In the genomic region with DNA sequence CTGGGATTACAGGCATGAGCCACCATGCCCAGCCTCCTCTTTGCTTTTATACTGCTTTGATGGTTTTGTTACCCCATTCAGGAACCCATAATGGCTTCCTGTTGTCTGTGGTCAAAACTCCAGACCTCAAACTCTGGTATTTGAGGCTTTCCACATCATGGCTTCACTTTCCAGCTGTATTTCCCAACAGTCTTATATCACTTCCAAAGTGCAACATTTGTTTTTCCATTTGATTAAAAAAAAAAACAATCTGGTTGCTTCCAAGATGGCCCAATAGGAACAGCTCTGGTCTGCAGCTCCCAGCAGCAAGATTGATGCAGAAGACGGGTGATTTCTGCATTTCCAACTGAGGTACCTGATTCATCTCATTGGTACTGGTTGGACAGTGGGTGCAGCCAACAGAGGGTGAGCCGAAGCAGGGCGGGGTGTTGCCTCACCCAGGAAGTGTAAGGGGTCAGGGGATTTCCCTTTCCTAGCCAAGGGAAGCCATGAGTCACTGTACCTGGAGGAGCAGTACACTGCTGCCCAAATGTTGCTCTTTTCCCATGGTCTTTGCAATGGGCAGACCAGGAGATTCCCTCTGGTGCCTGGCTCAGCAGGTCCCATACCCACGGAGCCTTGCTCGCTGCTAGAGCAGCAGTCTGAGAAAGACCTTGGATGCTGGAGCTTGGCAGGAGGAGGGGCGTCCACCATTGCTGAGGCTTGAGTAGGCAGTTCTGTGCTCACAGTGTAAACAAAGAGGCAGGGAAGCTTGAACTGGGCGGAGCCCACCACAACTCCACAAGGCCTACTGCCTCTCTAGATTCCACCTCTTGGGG, we compare ENCODE assay signal across 2 cellular contexts.
TF ChIP-seq lines count a peak whose summit lies in the region.

No MANE protein-coding gene starts in this region.

TF ChIP-seq in H1, 55 proteins besides CTCF, POLR2A, EP300 and RAD21 (continued from another document):
- TF ChIP-seq, protein P1, sequence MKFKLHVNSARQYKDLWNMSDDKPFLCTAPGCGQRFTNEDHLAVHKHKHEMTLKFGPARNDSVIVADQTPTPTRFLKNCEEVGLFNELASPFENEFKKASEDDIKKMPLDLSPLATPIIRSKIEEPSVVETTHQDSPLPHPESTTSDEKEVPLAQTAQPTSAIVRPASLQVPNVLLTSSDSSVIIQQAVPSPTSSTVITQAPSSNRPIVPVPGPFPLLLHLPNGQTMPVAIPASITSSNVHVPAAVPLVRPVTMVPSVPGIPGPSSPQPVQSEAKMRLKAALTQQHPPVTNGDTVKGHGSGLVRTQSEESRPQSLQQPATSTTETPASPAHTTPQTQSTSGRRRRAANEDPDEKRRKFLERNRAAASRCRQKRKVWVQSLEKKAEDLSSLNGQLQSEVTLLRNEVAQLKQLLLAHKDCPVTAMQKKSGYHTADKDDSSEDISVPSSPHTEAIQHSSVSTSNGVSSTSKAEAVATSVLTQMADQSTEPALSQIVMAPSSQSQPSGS (IDR thresholded peaks at IDR 0.05; ENCODE audit: low read length), result no peak
- TF ChIP-seq TBP (IDR thresholded peaks at IDR 0.05; ENCODE audit: low read depth, low read length) (no peak), PHF8 (conservative IDR thresholded peaks at IDR 0.05; ENCODE audit: low read depth, low read length) (no peak), POLR2AphosphoS5 (IDR thresholded peaks at IDR 0.05; ENCODE audit: low read depth, low read length) (no peak), TAF1 (IDR thresholded peaks at IDR 0.05; ENCODE audit: low read depth, low read length) (no peak), CTBP2 (IDR thresholded peaks at IDR 0.05; ENCODE audit: borderline replicate concordance, insufficient read depth, insufficient read length, low read length) (no peak), FOSL1 (IDR thresholded peaks at IDR 0.05; ENCODE audit: insufficient read depth, low read depth, low read length) (no peak), KDM1A (IDR thresholded peaks at IDR 0.05; ENCODE audit: borderline replicate concordance, low read length) (no peak), BCL11A (IDR thresholded peaks at IDR 0.05; ENCODE audit: low read depth in 2 of 2, low read length in 2 of 2) (no peak), SP1 (IDR thresholded peaks at IDR 0.05; ENCODE audit: low read depth, low read length) (no peak)
- TF ChIP-seq, protein P2, sequence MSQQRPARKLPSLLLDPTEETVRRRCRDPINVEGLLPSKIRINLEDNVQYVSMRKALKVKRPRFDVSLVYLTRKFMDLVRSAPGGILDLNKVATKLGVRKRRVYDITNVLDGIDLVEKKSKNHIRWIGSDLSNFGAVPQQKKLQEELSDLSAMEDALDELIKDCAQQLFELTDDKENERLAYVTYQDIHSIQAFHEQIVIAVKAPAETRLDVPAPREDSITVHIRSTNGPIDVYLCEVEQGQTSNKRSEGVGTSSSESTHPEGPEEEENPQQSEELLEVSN (IDR thresholded peaks at IDR 0.05), result no peak
- TF ChIP-seq, protein P3, sequence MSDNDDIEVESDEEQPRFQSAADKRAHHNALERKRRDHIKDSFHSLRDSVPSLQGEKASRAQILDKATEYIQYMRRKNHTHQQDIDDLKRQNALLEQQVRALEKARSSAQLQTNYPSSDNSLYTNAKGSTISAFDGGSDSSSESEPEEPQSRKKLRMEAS (IDR thresholded peaks at IDR 0.05), result no peak

TF ChIP-seq in GM23338, 12 proteins besides CTCF, POLR2A, EP300 and RAD21 (continued from another document):
- TF ChIP-seq, protein P4, sequence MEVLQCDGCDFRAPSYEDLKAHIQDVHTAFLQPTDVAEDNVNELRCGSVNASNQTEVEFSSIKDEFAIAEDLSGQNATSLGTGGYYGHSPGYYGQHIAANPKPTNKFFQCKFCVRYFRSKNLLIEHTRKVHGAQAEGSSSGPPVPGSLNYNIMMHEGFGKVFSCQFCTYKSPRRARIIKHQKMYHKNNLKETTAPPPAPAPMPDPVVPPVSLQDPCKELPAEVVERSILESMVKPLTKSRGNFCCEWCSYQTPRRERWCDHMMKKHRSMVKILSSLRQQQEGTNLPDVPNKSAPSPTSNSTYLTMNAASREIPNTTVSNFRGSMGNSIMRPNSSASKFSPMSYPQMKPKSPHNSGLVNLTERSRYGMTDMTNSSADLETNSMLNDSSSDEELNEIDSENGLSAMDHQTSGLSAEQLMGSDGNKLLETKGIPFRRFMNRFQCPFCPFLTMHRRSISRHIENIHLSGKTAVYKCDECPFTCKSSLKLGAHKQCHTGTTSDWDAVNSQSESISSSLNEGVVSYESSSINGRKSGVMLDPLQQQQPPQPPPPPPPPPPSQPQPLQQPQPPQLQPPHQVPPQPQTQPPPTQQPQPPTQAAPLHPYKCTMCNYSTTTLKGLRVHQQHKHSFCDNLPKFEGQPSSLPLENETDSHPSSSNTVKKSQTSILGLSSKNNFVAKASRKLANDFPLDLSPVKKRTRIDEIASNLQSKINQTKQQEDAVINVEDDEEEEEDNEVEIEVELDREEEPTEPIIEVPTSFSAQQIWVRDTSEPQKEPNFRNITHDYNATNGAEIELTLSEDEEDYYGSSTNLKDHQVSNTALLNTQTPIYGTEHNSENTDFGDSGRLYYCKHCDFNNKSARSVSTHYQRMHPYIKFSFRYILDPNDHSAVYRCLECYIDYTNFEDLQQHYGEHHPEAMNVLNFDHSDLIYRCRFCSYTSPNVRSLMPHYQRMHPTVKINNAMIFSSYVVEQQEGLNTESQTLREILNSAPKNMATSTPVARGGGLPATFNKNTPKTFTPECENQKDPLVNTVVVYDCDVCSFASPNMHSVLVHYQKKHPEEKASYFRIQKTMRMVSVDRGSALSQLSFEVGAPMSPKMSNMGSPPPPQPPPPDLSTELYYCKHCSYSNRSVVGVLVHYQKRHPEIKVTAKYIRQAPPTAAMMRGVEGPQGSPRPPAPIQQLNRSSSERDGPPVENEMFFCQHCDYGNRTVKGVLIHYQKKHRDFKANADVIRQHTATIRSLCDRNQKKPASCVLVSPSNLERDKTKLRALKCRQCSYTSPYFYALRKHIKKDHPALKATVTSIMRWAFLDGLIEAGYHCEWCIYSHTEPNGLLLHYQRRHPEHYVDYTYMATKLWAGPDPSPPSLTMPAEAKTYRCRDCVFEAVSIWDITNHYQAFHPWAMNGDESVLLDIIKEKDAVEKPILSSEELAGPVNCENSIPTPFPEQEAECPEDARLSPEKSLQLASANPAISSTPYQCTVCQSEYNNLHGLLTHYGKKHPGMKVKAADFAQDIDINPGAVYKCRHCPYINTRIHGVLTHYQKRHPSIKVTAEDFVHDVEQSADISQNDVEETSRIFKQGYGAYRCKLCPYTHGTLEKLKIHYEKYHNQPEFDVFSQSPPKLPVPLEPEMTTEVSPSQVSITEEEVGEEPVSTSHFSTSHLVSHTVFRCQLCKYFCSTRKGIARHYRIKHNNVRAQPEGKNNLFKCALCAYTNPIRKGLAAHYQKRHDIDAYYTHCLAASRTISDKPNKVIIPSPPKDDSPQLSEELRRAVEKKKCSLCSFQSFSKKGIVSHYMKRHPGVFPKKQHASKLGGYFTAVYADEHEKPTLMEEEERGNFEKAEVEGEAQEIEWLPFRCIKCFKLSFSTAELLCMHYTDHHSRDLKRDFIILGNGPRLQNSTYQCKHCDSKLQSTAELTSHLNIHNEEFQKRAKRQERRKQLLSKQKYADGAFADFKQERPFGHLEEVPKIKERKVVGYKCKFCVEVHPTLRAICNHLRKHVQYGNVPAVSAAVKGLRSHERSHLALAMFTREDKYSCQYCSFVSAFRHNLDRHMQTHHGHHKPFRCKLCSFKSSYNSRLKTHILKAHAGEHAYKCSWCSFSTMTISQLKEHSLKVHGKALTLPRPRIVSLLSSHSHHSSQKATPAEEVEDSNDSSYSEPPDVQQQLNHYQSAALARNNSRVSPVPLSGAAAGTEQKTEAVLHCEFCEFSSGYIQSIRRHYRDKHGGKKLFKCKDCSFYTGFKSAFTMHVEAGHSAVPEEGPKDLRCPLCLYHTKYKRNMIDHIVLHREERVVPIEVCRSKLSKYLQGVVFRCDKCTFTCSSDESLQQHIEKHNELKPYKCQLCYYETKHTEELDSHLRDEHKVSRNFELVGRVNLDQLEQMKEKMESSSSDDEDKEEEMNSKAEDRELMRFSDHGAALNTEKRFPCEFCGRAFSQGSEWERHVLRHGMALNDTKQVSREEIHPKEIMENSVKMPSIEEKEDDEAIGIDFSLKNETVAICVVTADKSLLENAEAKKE (CRISPR knock-in tag; IDR thresholded peaks at IDR 0.05), result no peak
- no peak for TF ChIP-seq ZNF114 (CRISPR knock-in tag; IDR thresholded peaks at IDR 0.05)
- no peak for TF ChIP-seq ZNF331 (CRISPR knock-in tag; IDR thresholded peaks at IDR 0.05; ENCODE audit: low read depth)
- TF ChIP-seq, protein P5, sequence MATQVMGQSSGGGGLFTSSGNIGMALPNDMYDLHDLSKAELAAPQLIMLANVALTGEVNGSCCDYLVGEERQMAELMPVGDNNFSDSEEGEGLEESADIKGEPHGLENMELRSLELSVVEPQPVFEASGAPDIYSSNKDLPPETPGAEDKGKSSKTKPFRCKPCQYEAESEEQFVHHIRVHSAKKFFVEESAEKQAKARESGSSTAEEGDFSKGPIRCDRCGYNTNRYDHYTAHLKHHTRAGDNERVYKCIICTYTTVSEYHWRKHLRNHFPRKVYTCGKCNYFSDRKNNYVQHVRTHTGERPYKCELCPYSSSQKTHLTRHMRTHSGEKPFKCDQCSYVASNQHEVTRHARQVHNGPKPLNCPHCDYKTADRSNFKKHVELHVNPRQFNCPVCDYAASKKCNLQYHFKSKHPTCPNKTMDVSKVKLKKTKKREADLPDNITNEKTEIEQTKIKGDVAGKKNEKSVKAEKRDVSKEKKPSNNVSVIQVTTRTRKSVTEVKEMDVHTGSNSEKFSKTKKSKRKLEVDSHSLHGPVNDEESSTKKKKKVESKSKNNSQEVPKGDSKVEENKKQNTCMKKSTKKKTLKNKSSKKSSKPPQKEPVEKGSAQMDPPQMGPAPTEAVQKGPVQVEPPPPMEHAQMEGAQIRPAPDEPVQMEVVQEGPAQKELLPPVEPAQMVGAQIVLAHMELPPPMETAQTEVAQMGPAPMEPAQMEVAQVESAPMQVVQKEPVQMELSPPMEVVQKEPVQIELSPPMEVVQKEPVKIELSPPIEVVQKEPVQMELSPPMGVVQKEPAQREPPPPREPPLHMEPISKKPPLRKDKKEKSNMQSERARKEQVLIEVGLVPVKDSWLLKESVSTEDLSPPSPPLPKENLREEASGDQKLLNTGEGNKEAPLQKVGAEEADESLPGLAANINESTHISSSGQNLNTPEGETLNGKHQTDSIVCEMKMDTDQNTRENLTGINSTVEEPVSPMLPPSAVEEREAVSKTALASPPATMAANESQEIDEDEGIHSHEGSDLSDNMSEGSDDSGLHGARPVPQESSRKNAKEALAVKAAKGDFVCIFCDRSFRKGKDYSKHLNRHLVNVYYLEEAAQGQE (IDR thresholded peaks at IDR 0.05; ENCODE audit: unreplicated experiment), result no peak
